In the genomic region with DNA sequence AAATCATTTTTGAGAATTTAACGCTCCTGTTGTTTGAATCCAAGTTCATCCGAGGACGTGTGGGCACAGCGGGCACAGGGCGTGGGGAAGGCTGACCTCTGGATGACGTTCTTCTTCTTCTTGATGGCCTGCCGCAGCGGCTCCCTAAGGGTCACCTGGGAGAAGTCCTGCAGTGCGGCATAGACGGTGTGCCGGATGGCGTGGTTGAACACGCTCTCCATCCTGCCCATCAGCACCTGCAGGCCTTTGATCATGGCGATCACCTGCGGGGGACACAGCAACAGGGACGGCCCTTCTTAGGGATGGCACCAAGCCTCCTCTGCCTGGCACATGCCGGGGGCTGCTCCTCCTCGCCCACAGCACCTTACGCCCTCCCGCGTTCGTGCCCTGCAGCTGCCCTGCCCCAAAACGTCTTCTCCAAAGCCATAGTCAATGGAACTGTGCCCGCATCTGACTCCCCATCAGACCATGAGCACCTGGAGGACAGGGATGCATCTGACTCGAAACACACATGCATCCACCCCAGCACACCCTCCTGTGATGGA, we compare ENCODE assay signal across 31 cellular contexts.
"Had no signal": no experiment of that assay in that cellular context is flagged by ENCODE, and none has a peak within 500 bp of the region (broad histone marks: within the 10 kb centered on the region; RNA-seq: fewer than 3 reads in every experiment).

No MANE protein-coding gene starts in this region.

- H3K27ac Mint-ChIP-seq: activated B cell treated with CpG ODN at 0.5 μM for 24 hours; activated CD4-positive, alpha-beta memory T cell treated with anti-CD3 and anti-CD28 coated beads, Interleukin-2, amount 10 ng/mL, durations not matched to agents 7 days and 5 days; activated naive CD8-positive, alpha-beta T cell treated with anti-CD3 and anti-CD28 coated beads for 36 hours; activated T-cell treated with anti-CD3 and anti-CD28 coated beads, Interleukin-2, amount 50 U/mL, for 72 hours; activated T-helper 17 cell treated with anti-CD3 and anti-CD28 coated beads, Interleukin-2, amount 50 U/mL, for 72 hours had no signal

- H3K36me3 Mint-ChIP-seq: activated naive CD8-positive, alpha-beta T cell treated with anti-CD3 and anti-CD28 coated beads for 36 hours had no signal

- H3K9me3 ChIP-seq: Peyer's patch had no signal

- H3K4me3 ChIP-seq: Peyer's patch had no signal

- H3K4me3 Mint-ChIP-seq: activated B cell treated with CpG ODN at 0.5 μM for 24 hours; activated CD4-positive, alpha-beta memory T cell treated with anti-CD3 and anti-CD28 coated beads, Interleukin-2, amount 10 ng/mL, durations not matched to agents 7 days and 5 days; activated naive CD8-positive, alpha-beta T cell treated with anti-CD3 and anti-CD28 coated beads for 36 hours; activated T-cell treated with anti-CD3 and anti-CD28 coated beads, Interleukin-2, amount 50 U/mL, for 72 hours; activated T-helper 17 cell treated with anti-CD3 and anti-CD28 coated beads, Interleukin-2, amount 50 U/mL, for 72 hours had no signal

- ATAC-seq: activated T-cell treated with anti-CD3 and anti-CD28 coated beads, Interleukin-2, amount 50 U/mL, for 72 hours; Right ventricle myocardium inferior had no signal

- H3K27ac ChIP-seq: brain microvascular endothelial cell, KMS-11, Peyer's patch had no signal

- H3K27me3 Mint-ChIP-seq: activated B cell treated with CpG ODN at 0.5 μM for 24 hours; activated CD4-positive, alpha-beta memory T cell treated with anti-CD3 and anti-CD28 coated beads, Interleukin-2, amount 10 ng/mL, durations not matched to agents 7 days and 5 days; activated naive CD8-positive, alpha-beta T cell treated with anti-CD3 and anti-CD28 coated beads for 36 hours; activated T-helper 17 cell treated with anti-CD3 and anti-CD28 coated beads, Interleukin-2, amount 50 U/mL, for 72 hours had no signal

- H3K4me2 ChIP-seq: KMS-11 had no signal

- H3K4me1 Mint-ChIP-seq: activated B cell treated with CpG ODN at 0.5 μM for 24 hours; activated CD4-positive, alpha-beta memory T cell treated with anti-CD3 and anti-CD28 coated beads, Interleukin-2, amount 10 ng/mL, durations not matched to agents 7 days and 5 days; activated naive CD8-positive, alpha-beta T cell treated with anti-CD3 and anti-CD28 coated beads for 36 hours; activated T-helper 17 cell treated with anti-CD3 and anti-CD28 coated beads, Interleukin-2, amount 50 U/mL, for 72 hours had no signal

- H3K27me3 ChIP-seq: brain microvascular endothelial cell, Peyer's patch had no signal

- H3K9ac ChIP-seq: KMS-11 had no signal

- DNase-seq: activated B cell treated with CpG ODN at 0.5 μM for 24 hours; activated CD4-positive, alpha-beta memory T cell treated with anti-CD3 and anti-CD28 coated beads, Interleukin-2, amount 10 ng/mL, durations not matched to agents 7 days and 5 days; activated CD4-positive, alpha-beta T cell treated with anti-CD3 and anti-CD28 coated beads for 4 hours; activated CD4-positive, alpha-beta T cell treated with anti-CD3 and anti-CD28 coated beads, Interleukin-2, amount 50 U/mL, for 1 hour; activated CD4-positive, CD25-positive, alpha-beta regulatory T cell treated with anti-CD3 and anti-CD28 coated beads, Interleukin-2, amount 50 U/mL, for 72 hours; activated CD8-positive, alpha-beta memory T cell treated with anti-CD3 and anti-CD28 coated beads for 24 hours; activated effector memory CD4-positive, alpha-beta T cell treated with anti-CD3 and anti-CD28 coated beads, Interleukin-2, amount 50 U/mL, for 16 hours; activated naive CD4-positive, alpha-beta T cell; activated naive CD4-positive, alpha-beta T cell treated with anti-CD3 and anti-CD28 coated beads, Interleukin-2, amount 50 U/mL, for 16 hours; activated naive CD8-positive, alpha-beta T cell treated with anti-CD3 and anti-CD28 coated beads for 36 hours; activated T-cell treated with anti-CD3 and anti-CD28 coated beads, Interleukin-2, amount 50 U/mL, for 1 hour; activated T-cell treated with anti-CD3 and anti-CD28 coated beads, Interleukin-2, amount 50 U/mL, for 72 hours; amniotic stem cell; central memory CD4-positive, alpha-beta T cell; MM.1S; NCI-H1092; NCI-H1436 treated with DMSO at 0.1 percent for 48 hours; NCI-H1694 treated with DMSO at 0.1 percent for 48 hours; NCI-H2029; NCI-H2171; NCI-H510A; NCI-H526; NCI-H748 treated with DMSO at 0.1 percent for 48 hours; NK-92 treated with Interleukin-12 subunit alpha and Interleukin-12 subunit beta, amount 100 ng/mL, for 24 hours; Peyer's patch; RPMI8226; SIG-M5 had no signal

- H3K9me3 Mint-ChIP-seq: activated B cell treated with CpG ODN at 0.5 μM for 24 hours; activated CD4-positive, alpha-beta memory T cell treated with anti-CD3 and anti-CD28 coated beads, Interleukin-2, amount 10 ng/mL, durations not matched to agents 7 days and 5 days; activated naive CD8-positive, alpha-beta T cell treated with anti-CD3 and anti-CD28 coated beads for 36 hours; activated T-cell treated with anti-CD3 and anti-CD28 coated beads, Interleukin-2, amount 50 U/mL, for 72 hours; activated T-helper 17 cell treated with anti-CD3 and anti-CD28 coated beads, Interleukin-2, amount 50 U/mL, for 72 hours had no signal

- H3K4me1 ChIP-seq: Peyer's patch had no signal
